19 cellular contexts compared by ENCODE assay signal in the genomic region with DNA sequence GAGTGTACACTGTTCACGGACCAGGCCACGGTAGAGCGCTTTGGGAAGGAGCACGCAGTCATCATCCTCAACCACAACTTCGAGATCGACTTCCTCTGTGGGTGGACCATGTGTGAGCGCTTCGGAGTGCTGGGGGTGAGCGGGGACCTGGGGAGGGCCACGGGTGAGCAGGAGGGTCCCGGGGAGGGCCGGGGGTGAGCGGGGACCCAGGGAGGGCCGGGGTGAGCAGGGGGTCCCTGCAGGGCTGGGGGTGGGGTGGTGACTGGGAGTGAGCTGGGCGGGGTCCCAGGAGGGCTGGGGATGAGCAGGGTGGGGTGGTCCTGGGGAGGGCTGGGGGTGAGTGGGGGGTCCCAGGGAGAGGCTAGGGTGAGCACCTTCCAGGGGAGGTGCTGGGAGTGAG.
"Had no signal": no experiment of that assay in that cellular context is flagged by ENCODE, and none has a peak within 500 bp of the region (broad histone marks: within the 10 kb centered on the region; RNA-seq: fewer than 3 reads in every experiment).

No MANE protein-coding gene starts in this region.

- H3K27me3 ChIP-seq: pancreas, right lobe of liver, tibial nerve, upper lobe of left lung had no signal

- H3K4me3 ChIP-seq: coronary artery, left ventricle myocardium inferior, lower lobe of right lung, pancreas, right lobe of liver, thoracic aorta, tibial nerve, upper lobe of left lung had no signal

- H3K9me3 ChIP-seq: left ventricle myocardium inferior, lower lobe of right lung, pancreas, right lobe of liver, thoracic aorta, tibial nerve, upper lobe of left lung had no signal

- H3K27ac ChIP-seq: coronary artery, left ventricle myocardium inferior, lower lobe of right lung, pancreas, right lobe of liver, thoracic aorta, tibial nerve, upper lobe of left lung had no signal

- H3K4me1 ChIP-seq: pancreas had no signal

- H3K27ac Mint-ChIP-seq: nephron progenitor cell had no signal

- DNase-seq: effector memory CD8-positive, alpha-beta T cell; erythroblast; left colon; left ventricle myocardium inferior; lower lobe of right lung; naive thymus-derived CD8-positive, alpha-beta T cell; nephron progenitor cell; occipital lobe; pancreas; retina; right lobe of liver; small intestine; stimulated activated CD4-positive, alpha-beta T cell treated with anti-CD3 and anti-CD28 coated beads, Interleukin-15, amount 100 ng/mL, for 24 hours; stimulated activated CD4-positive, alpha-beta T cell treated with anti-CD3 and anti-CD28 coated beads, Interleukin-2, amount 100 ng/mL, for 48 hours; stimulated activated naive CD4-positive, alpha-beta T cell treated with Interleukin-2 at 50 U/mL for 16 hours had no signal

- H3K27me3 Mint-ChIP-seq: effector memory CD8-positive, alpha-beta T cell; naive thymus-derived CD8-positive, alpha-beta T cell had no signal

- H3K4me3 Mint-ChIP-seq: effector memory CD8-positive, alpha-beta T cell; naive thymus-derived CD8-positive, alpha-beta T cell; nephron progenitor cell had no signal

- H3K9me3 Mint-ChIP-seq: effector memory CD8-positive, alpha-beta T cell; naive thymus-derived CD8-positive, alpha-beta T cell had no signal

- ATAC-seq: effector memory CD8-positive, alpha-beta T cell; left colon; lower lobe of right lung; naive thymus-derived CD8-positive, alpha-beta T cell; pancreas; right lobe of liver had no signal
